In genomic region chr12:115944392-115944742, GRCh38 we compare ENCODE assay signal across 6 cellular contexts.
"Had no signal": no experiment of that assay in that cellular context is flagged by ENCODE, and none has a peak within 500 bp of the region (broad histone marks: within the 10 kb centered on the region; RNA-seq: fewer than 3 reads in every experiment).

No MANE protein-coding gene starts in this region.

- H3K9ac ChIP-seq: GM23248 had no signal

- H2AFZ ChIP-seq: GM23248 had no signal

- H3K36me3 Mint-ChIP-seq: IgD-negative memory B cell had no signal

- H3K36me3 ChIP-seq: HAP-1 had no signal

- H3K4me3 Mint-ChIP-seq: IgD-negative memory B cell had no signal

- H3K27ac Mint-ChIP-seq: IgD-negative memory B cell had no signal

- FAIRE-seq: HTR-8/SVneo had no signal

- H3K4me3 ChIP-seq: GM23248, HAP-1 had no signal

- H3K27ac ChIP-seq: GM23248 had no signal

- H3K4me1 Mint-ChIP-seq: IgD-negative memory B cell had no signal

- H3K4me1 ChIP-seq: HAP-1 had no signal

- DNase-seq: GM23248, GOT3, H7 had no signal
